ENCODE assay signal across 17 cellular contexts in genomic region chr15:91881551-91882297, GRCh38.
"Had no signal": no experiment of that assay in that cellular context is flagged by ENCODE, and none has a peak within 500 bp of the region (broad histone marks: within the 10 kb centered on the region; RNA-seq: fewer than 3 reads in every experiment).

No MANE protein-coding gene starts in this region.

- H3K9me3 ChIP-seq: lower lobe of right lung, thoracic aorta had no signal

- ATAC-seq: activated CD8-positive, alpha-beta T cell treated with anti-CD3 and anti-CD28 coated beads, Interleukin-2, amount 10 ng/mL, durations not matched to agents 7 days and 5 days; left cardiac atrium; lower lobe of right lung; naive thymus-derived CD4-positive, alpha-beta T cell; sciatic nerve had no signal

- H3K27ac Mint-ChIP-seq: activated CD8-positive, alpha-beta T cell treated with anti-CD3 and anti-CD28 coated beads, Interleukin-2, amount 10 ng/mL, durations not matched to agents 7 days and 5 days; activated T-helper 1 cell treated with anti-CD3 and anti-CD28 coated beads, Interleukin-12 subunit alpha, Interleukin-12 subunit beta, Interleukin-2, Interleukin-4 antibody, amounts not matched to agents 30 ng/mL and 10 ng/mL and 1 ng/mL, durations not matched to agents 14 hours and 24 hours and 36 hours; progenitor cell of endocrine pancreas; T-helper 1 cell treated with Interleukin-12 subunit alpha and Interleukin-12 subunit beta and Interleukin-4 antibody, amounts not matched to agents 30 μg/mL and 1 μg/mL, for 36 hours had no signal

- H3K9me3 Mint-ChIP-seq: activated T-helper 1 cell treated with anti-CD3 and anti-CD28 coated beads, Interleukin-12 subunit alpha, Interleukin-12 subunit beta, Interleukin-2, Interleukin-4 antibody, amounts not matched to agents 30 ng/mL and 10 ng/mL and 1 ng/mL, durations not matched to agents 14 hours and 24 hours and 36 hours; T-helper 1 cell treated with Interleukin-12 subunit alpha and Interleukin-12 subunit beta and Interleukin-4 antibody, amounts not matched to agents 30 μg/mL and 1 μg/mL, for 36 hours had no signal

- H3K27me3 ChIP-seq: cardiac muscle cell had no signal

- H3K4me3 Mint-ChIP-seq: activated CD8-positive, alpha-beta T cell treated with anti-CD3 and anti-CD28 coated beads, Interleukin-2, amount 10 ng/mL, durations not matched to agents 7 days and 5 days; activated T-helper 1 cell treated with anti-CD3 and anti-CD28 coated beads, Interleukin-12 subunit alpha, Interleukin-12 subunit beta, Interleukin-2, Interleukin-4 antibody, amounts not matched to agents 30 ng/mL and 10 ng/mL and 1 ng/mL, durations not matched to agents 14 hours and 24 hours and 36 hours; naive thymus-derived CD4-positive, alpha-beta T cell; T-helper 1 cell treated with Interleukin-12 subunit alpha and Interleukin-12 subunit beta and Interleukin-4 antibody, amounts not matched to agents 30 μg/mL and 1 μg/mL, for 36 hours had no signal

- H3K27ac ChIP-seq: cardiac muscle cell, lower lobe of right lung, thoracic aorta had no signal

- H3K36me3 ChIP-seq: cardiac muscle cell, lower lobe of right lung, thoracic aorta had no signal

- H3K27me3 Mint-ChIP-seq: naive thymus-derived CD4-positive, alpha-beta T cell had no signal

- H3K4me3 ChIP-seq: cardiac muscle cell, lower lobe of right lung, thoracic aorta had no signal

- DNase-seq: activated CD4-positive, alpha-beta T cell treated with anti-CD3 and anti-CD28 coated beads for 48 hours; activated CD8-positive, alpha-beta memory T cell treated with anti-CD3 and anti-CD28 coated beads, Interleukin-2, amount 50 U/mL, for 48 hours; activated CD8-positive, alpha-beta T cell treated with anti-CD3 and anti-CD28 coated beads, Interleukin-2, amount 10 ng/mL, durations not matched to agents 7 days and 5 days; activated naive CD4-positive, alpha-beta T cell treated with Interleukin-2 at 50 U/mL for 16 hours; effector CD4-positive, alpha-beta T cell; left cardiac atrium; lower lobe of right lung; naive thymus-derived CD4-positive, alpha-beta T cell; occipital lobe; stimulated activated CD4-positive, alpha-beta T cell treated with anti-CD3 and anti-CD28 coated beads, Interleukin-12 subunit alpha, Interleukin-12 subunit beta, amount 100 ng/mL, for 4 hours; stimulated activated naive CD4-positive, alpha-beta T cell treated with Interleukin-2 at 50 U/mL for 16 hours had no signal
